Comparison of ENCODE assay signal across 17 cellular contexts in genomic region chr4:73650255-73650654, GRCh38. TPM values are rescaled to one million over a fixed set of nuclear protein-coding genes. Genes with fewer than 3 reads are reported as not detected.
DNase-seq lines count a peak whose midpoint lies in the region; ATAC-seq, FAIRE-seq and TF ChIP-seq lines count a peak whose summit lies in the region.
"Had no signal": no experiment of that assay in that cellular context is flagged by ENCODE, and none has a peak within 500 bp of the region (broad histone marks: within the 10 kb centered on the region; RNA-seq: fewer than 3 reads in every experiment).

No MANE protein-coding gene starts in this region.

- H3K27ac Mint-ChIP-seq in endodermal cell: no peak overlapping the region

- DNase-seq in bronchial epithelial cell (ENCODE audit: low read depth) (peak; percentile 85), keratinocyte (ENCODE audit: low read depth, low spot score) (no peak), body of pancreas (no peak), endodermal cell (no peak), foreskin melanocyte (no peak)
- DNase-seq: C1 segment of cervical spinal cord, DMS79, NCI-H1930, NCI-H2171, NCI-H446, SHP77 had no signal

- H3K27me3 ChIP-seq in OCI-LY1 (ENCODE audit: insufficient read depth, low read length) (no peaks in the 10 kb centered on the region), bronchial epithelial cell (ENCODE audit: control insufficient read depth, insufficient read depth, low read length) (no peaks in the 10 kb centered on the region), keratinocyte (ENCODE audit: control insufficient read depth, extremely low read depth, insufficient read depth, low read length) (no peaks in the 10 kb centered on the region), body of pancreas (no peaks in the 10 kb centered on the region), endodermal cell (ENCODE audit: control insufficient read depth, insufficient read depth, low read length, poor library complexity, severe bottlenecking) (peaks cover 8% of the 10 kb centered on the region)

- H3K4me1 ChIP-seq in OCI-LY1 (ENCODE audit: insufficient read depth, low read length, severe bottlenecking): peaks cover 57% of the 10 kb centered on the region
- H3K4me1 ChIP-seq in keratinocyte (ENCODE audit: control insufficient read depth, extremely low read depth, insufficient read depth, low read length): peaks cover 29% of the 10 kb centered on the region
- H3K4me1 ChIP-seq in body of pancreas: peaks cover 8% of the 10 kb centered on the region
- H3K4me1 ChIP-seq in endodermal cell (ENCODE audit: control insufficient read depth, insufficient read depth, low read length): no peaks in the 10 kb centered on the region

- H3K27me3 Mint-ChIP-seq in endodermal cell (ENCODE audit: insufficient read depth): peaks cover 5% of the 10 kb centered on the region

- dilution Hi-C loops in keratinocyte (cut with MboI; ENCODE audit: extremely low pct_ligation_motif_present, low sequenced_read_pairs): no loop called here

- no peak overlapping the region for H3K4me3 Mint-ChIP-seq in endodermal cell

- no peaks in the 10 kb centered on the region for H3K36me3 Mint-ChIP-seq in endodermal cell (ENCODE audit: low read depth)

- peaks cover 6% of the 10 kb centered on the region for H3K36me3 ChIP-seq in OCI-LY1 (ENCODE audit: insufficient read depth, low read length)
- H3K36me3 ChIP-seq in bronchial epithelial cell (ENCODE audit: control insufficient read depth, insufficient read depth, low read length): no peaks in the 10 kb centered on the region
- no peaks in the 10 kb centered on the region for H3K36me3 ChIP-seq in keratinocyte (ENCODE audit: control insufficient read depth in 2 of 2, extremely low read depth in 1 of 2, insufficient read depth in 2 of 2, low read length in 2 of 2)
- H3K36me3 ChIP-seq in body of pancreas (replicated peaks in 1 of 2; ENCODE audit: insufficient read depth in 1 of 2, low read depth in 2 of 2): no peaks in the 10 kb centered on the region
- H3K36me3 ChIP-seq in endodermal cell (ENCODE audit: control insufficient read depth, insufficient read depth, low read length): no peaks in the 10 kb centered on the region

- H3K9ac ChIP-seq in OCI-LY1 (ENCODE audit: low read length) (no peak overlapping the region), keratinocyte (ENCODE audit: control insufficient read depth, extremely low read depth, insufficient read depth, low read length) (peak overlapping the region; percentile 20), endodermal cell (ENCODE audit: extremely low read depth, low read length, poor library complexity, severe bottlenecking) (no peak overlapping the region)
- H3K9ac ChIP-seq: KMS-11 had no signal

- 0 out of 2 replicates have a peak, but pooled peaks cover 10% of the 10 kb centered on the region for H3K9me3 ChIP-seq in OCI-LY1 (ENCODE audit: low read length)
- H3K9me3 ChIP-seq in keratinocyte (ENCODE audit: control insufficient read depth, low read depth, low read length): no peaks in the 10 kb centered on the region
- no peaks in the 10 kb centered on the region for H3K9me3 ChIP-seq in body of pancreas
- H3K9me3 ChIP-seq in endodermal cell (ENCODE audit: control insufficient read depth, low read length): no peaks in the 10 kb centered on the region

- H3F3A ChIP-seq in OCI-LY1 (ENCODE audit: insufficient read depth, low read length): no peaks in the 10 kb centered on the region

- TF ChIP-seq CTCF in OCI-LY1 (IDR thresholded peaks at IDR 0.05; ENCODE audit: low read length) (no peak), bronchial epithelial cell (IDR thresholded peaks at IDR 0.05; ENCODE audit: insufficient read depth, low read length, severe bottlenecking) (no peak), keratinocyte (optimal IDR thresholded peaks at IDR 0.05 in 1 of 3, IDR thresholded peaks at IDR 0.05 in 1 of 3, conservative IDR thresholded peaks at IDR 0.05 in 1 of 3; ENCODE audit: extremely low read depth in 1 of 3, insufficient read depth in 2 of 3, low read length in 3 of 3) (no peak), body of pancreas (IDR thresholded peaks at IDR 0.05) (no peak), endodermal cell (conservative IDR thresholded peaks at IDR 0.05) (no peak)

- peak overlapping the region; percentile 50 for H3K27ac ChIP-seq in OCI-LY1 (ENCODE audit: low read depth, low read length, poor library complexity, severe bottlenecking)
- peak overlapping the region; percentile 66 for H3K27ac ChIP-seq in keratinocyte (ENCODE audit: control insufficient read depth, insufficient read depth, low read length)
- H3K27ac ChIP-seq in body of pancreas: no peak overlapping the region
- no peak overlapping the region for H3K27ac ChIP-seq in endodermal cell (ENCODE audit: low read depth, low read length)
- H3K27ac ChIP-seq: KMS-11, SK-N-MC had no signal

- 36 to 49% methylated on average over 3 of the region's 3 CpGs for WGBS in body of pancreas, 2 donors
- WGBS in endodermal cell (ENCODE audit: insufficient coverage in 1 of 2, insufficient read length in 1 of 2), 2 experiments: 90 to 100% methylated on average over 1 to 3 of the region's 3 CpGs

- no peaks in the 10 kb centered on the region for H3K79me2 ChIP-seq in OCI-LY1 (ENCODE audit: insufficient read depth, low read length)
- no peaks in the 10 kb centered on the region for H3K79me2 ChIP-seq in keratinocyte (ENCODE audit: control insufficient read depth, insufficient read depth, low read length)

- H3K9me3 Mint-ChIP-seq in endodermal cell: no peaks in the 10 kb centered on the region

- ATAC-seq in body of pancreas (no peak), HG03095 (IDR thresholded peaks at IDR 0.05; ENCODE audit: unreplicated experiment) (no peak)

- H3K4me2 ChIP-seq in OCI-LY1 (ENCODE audit: low read length) (no peak overlapping the region), keratinocyte (ENCODE audit: control insufficient read depth, extremely low read depth, insufficient read depth, low read depth, low read length) (peak overlapping the region; percentile 90)
- H3K4me2 ChIP-seq: KMS-11 had no signal

- H3K4me1 Mint-ChIP-seq in endodermal cell: peaks cover 10% of the 10 kb centered on the region

- intact Hi-C loops in body of pancreas (cut with DNase I): loop anchor here (10.0 kb wide), 1 partner anchor 75 kb away; no protein-coding TSS in a partner anchor

- no peak for TF ChIP-seq POLR2A in body of pancreas (IDR thresholded peaks at IDR 0.05)

- H3K9me1 ChIP-seq in keratinocyte (ENCODE audit: control insufficient read depth, extremely low read depth, insufficient read depth, low read length): no peaks in the 10 kb centered on the region

- no peak overlapping the region for H2AFZ ChIP-seq in OCI-LY1 (ENCODE audit: low read length)
- peak overlapping the region; percentile 94 for H2AFZ ChIP-seq in keratinocyte (ENCODE audit: control insufficient read depth, low read length)

- no peaks in the 10 kb centered on the region for H4K20me1 ChIP-seq in OCI-LY1 (ENCODE audit: insufficient read depth, low read length)
- no peaks in the 10 kb centered on the region for H4K20me1 ChIP-seq in keratinocyte (ENCODE audit: control insufficient read depth, extremely low read depth, insufficient read depth, low read length)

- FAIRE-seq in bronchial epithelial cell (lab: Jason Lieb, UNC) (no peak), keratinocyte (lab: Jason Lieb, UNC) (no peak)

- no peaks in the 10 kb centered on the region for H3K9me2 ChIP-seq in OCI-LY1 (ENCODE audit: low read depth, low read length)

- no peak overlapping the region for H3K4me3 ChIP-seq in OCI-LY1 (ENCODE audit: low read depth, low read length, poor library complexity, severe bottlenecking)
- no peak overlapping the region for H3K4me3 ChIP-seq in bronchial epithelial cell (ENCODE audit: low read depth, low read length)
- H3K4me3 ChIP-seq in keratinocyte (ENCODE audit: control insufficient read depth in 2 of 3, extremely low read depth in 1 of 3, insufficient read depth in 2 of 3, low read depth in 1 of 3, low read length in 3 of 3): peak overlapping the region in 2 of 3 experiments; percentile 22 to 23
- H3K4me3 ChIP-seq in body of pancreas: no peak overlapping the region
- H3K4me3 ChIP-seq in endodermal cell (ENCODE audit: low read length): no peak overlapping the region
- H3K4me3 ChIP-seq: SK-N-MC had no signal

RNA-seq across cellular contexts. Expression of gene RASSF6, which starts 30.0 kb away (rescaled TPM):
- total RNA-seq in bronchial epithelial cell (7.4 and 14.8 TPM in 2 replicates), body of pancreas (10 to 100 TPM in 1 of 2 donors, 1 to 10 TPM in 1; 5.3 to 10.1 TPM), endodermal cell (1 to 10 TPM; 1.2 to 3.9 TPM)
- polyA plus RNA-seq in keratinocyte: 3.6 to 6.5 TPM (median 4.4 TPM) in 3 replicates
- 5.2 TPM for polyA plus RNA-seq in keratinocyte (2011; ENCODE audit: low read depth)
- polyA plus RNA-seq in keratinocyte (2011; cell fraction: cytosol; rRNA removed): 4.5 and 8.3 TPM in 2 replicates
- polyA plus RNA-seq in keratinocyte (2011; cell fraction: nucleus; rRNA removed): 10.1 and 11.4 TPM in 2 replicates
- polyA plus RNA-seq in keratinocyte (2012; ENCODE audit: low replicate concordance): 3.5 and 3.6 TPM in 2 replicates
- 2.8 to 3.6 TPM (median 3.4 TPM) in 3 replicates for polyA minus RNA-seq in keratinocyte
- polyA minus RNA-seq in keratinocyte (2011; cell fraction: cytosol; rRNA and poly(A)+ RNA removed): 5.8 TPM
- polyA minus RNA-seq in keratinocyte (2011; cell fraction: nucleus; rRNA and poly(A)+ RNA removed): 7.7 and 16.1 TPM in 2 replicates
- polyA plus RNA-seq in endodermal cell (2013, experiment 1 of 2): 0.89 TPM
- polyA plus RNA-seq in endodermal cell (2013, experiment 2 of 2): 0.66 TPM
- total RNA-seq: HT1080, M059J had no signal

Comparison
In these comparisons a context has a peak if more than half of its experiments do, and no peak if none do; other contexts are left out.
1. H3K27ac ChIP-seq: peak in OCI-LY1 (single experiment) and keratinocyte (single experiment); none in body of pancreas (0 of 4) and endodermal cell (single experiment).
2. H3K4me3 ChIP-seq: peak in keratinocyte (2 of 3); none in OCI-LY1 (single experiment), bronchial epithelial cell (single experiment), body of pancreas (0 of 2) and endodermal cell (single experiment).